In genomic region chr9:137202966-137203365, GRCh38 we compare ENCODE assay signal across 30 cellular contexts. TPM values are rescaled to one million over a fixed set of nuclear protein-coding genes. Genes with fewer than 3 reads are reported as not detected.
DNase-seq lines count a peak whose midpoint lies in the region; ATAC-seq, FAIRE-seq and TF ChIP-seq lines count a peak whose summit lies in the region.
"Had no signal": no experiment of that assay in that cellular context is flagged by ENCODE, and none has a peak within 500 bp of the region (broad histone marks: within the 10 kb centered on the region; RNA-seq: fewer than 3 reads in every experiment).

No MANE protein-coding gene starts in this region.

- H3K27ac Mint-ChIP-seq in astrocyte (ENCODE audit: unreplicated experiment) = no peak overlapping the region
- no peak overlapping the region for H3K27ac Mint-ChIP-seq in neural crest cell (ENCODE audit: unreplicated experiment)
- H3K27ac Mint-ChIP-seq: activated naive CD8-positive, alpha-beta T cell treated with anti-CD3 and anti-CD28 coated beads, Interleukin-2, amount 50 U/mL, for 24 hours; effector memory CD8-positive, alpha-beta T cell; HFFc6 had no signal

- no peaks in the 10 kb centered on the region for H3K27me3 ChIP-seq in BLaER1 treated with 17β-estradiol and CSF1 and Interleukin-3, amounts not matched to agents 10 nM and 100 nM
- H3K27me3 ChIP-seq in astrocyte (ENCODE audit: insufficient read depth, low read length) = no peaks in the 10 kb centered on the region
- H3K27me3 ChIP-seq: brain microvascular endothelial cell, esophagus squamous epithelium, gastroesophageal sphincter, tibial artery had no signal

- peak overlapping the region in 9 of 10 experiments; percentile 4 to 100 (median 40); a peak in 9 of 20 replicates for H3K4me3 ChIP-seq in BLaER1 treated with 17β-estradiol and CSF1 and Interleukin-3, amounts not matched to agents 10 nM and 100 nM
- no peak overlapping the region for H3K4me3 ChIP-seq in astrocyte (ENCODE audit: insufficient read depth, low read depth, low read length)
- H3K4me3 ChIP-seq: esophagus squamous epithelium, gastroesophageal sphincter, lung, spleen, tibial artery had no signal

- no peaks in the 10 kb centered on the region for H3K27me3 Mint-ChIP-seq in astrocyte (ENCODE audit: low read depth, unreplicated experiment)
- no peaks in the 10 kb centered on the region for H3K27me3 Mint-ChIP-seq in neural crest cell (ENCODE audit: low read depth)
- H3K27me3 Mint-ChIP-seq: activated naive CD8-positive, alpha-beta T cell treated with anti-CD3 and anti-CD28 coated beads, Interleukin-2, amount 50 U/mL, for 24 hours; effector memory CD8-positive, alpha-beta T cell; stimulated activated naive CD8-positive, alpha-beta T cell treated with anti-CD3 and anti-CD28 coated beads, Interleukin-15, Interleukin-2, amounts not matched to agents 100 ng/mL and 50 ng/mL, for 24 hours had no signal

- ATAC-seq in GM21423 (IDR thresholded peaks at IDR 0.05; ENCODE audit: unreplicated experiment) (no peak), HG02610 (IDR thresholded peaks at IDR 0.05; ENCODE audit: unreplicated experiment) (no peak)
- ATAC-seq: activated CD4-positive, CD25-positive, alpha-beta regulatory T cell treated with anti-CD3 and anti-CD28 coated beads, Interleukin-2, amount 50 U/mL, for 24 hours; activated naive CD8-positive, alpha-beta T cell treated with anti-CD3 and anti-CD28 coated beads, Interleukin-2, amount 50 U/mL, for 24 hours; effector memory CD8-positive, alpha-beta T cell; gastroesophageal sphincter had no signal

- H3K4me1 ChIP-seq in BLaER1 treated with 17β-estradiol and CSF1 and Interleukin-3, amounts not matched to agents 10 nM and 100 nM = peaks cover 72 to 78% (median 75%) of the 10 kb centered on the region in 10 experiments
- peaks cover 39% of the 10 kb centered on the region for H3K4me1 ChIP-seq in astrocyte (ENCODE audit: insufficient read depth, low read length)

- H3K36me3 Mint-ChIP-seq in astrocyte (ENCODE audit: low read depth, unreplicated experiment) (peaks cover 2% of the 10 kb centered on the region), neural crest cell (ENCODE audit: low read depth) (peaks cover 7% of the 10 kb centered on the region)

- H3K27ac ChIP-seq in BLaER1 treated with 17β-estradiol and CSF1 and Interleukin-3, amounts not matched to agents 10 nM and 100 nM = peak overlapping the region in 10 of 11 experiments; percentile 14 to 92 (median 40); a peak in 18 of 22 replicates
- no peak overlapping the region for H3K27ac ChIP-seq in astrocyte (ENCODE audit: low read depth, low read length)
- H3K27ac ChIP-seq: brain microvascular endothelial cell, esophagus squamous epithelium, gastroesophageal sphincter, spleen, tibial artery had no signal

- peaks cover 69% of the 10 kb centered on the region for H3K79me2 ChIP-seq in astrocyte (ENCODE audit: insufficient read depth, low read length)

- no peaks in the 10 kb centered on the region for H3K9me3 ChIP-seq in BLaER1 treated with 17β-estradiol and CSF1 and Interleukin-3, amounts not matched to agents 10 nM and 100 nM (replicated peaks in 1 of 11)
- no peaks in the 10 kb centered on the region for H3K9me3 ChIP-seq in astrocyte (ENCODE audit: insufficient read depth, low read depth, low read length)
- H3K9me3 ChIP-seq: esophagus squamous epithelium, gastroesophageal sphincter, spleen, tibial artery had no signal

- peaks cover 0 to 15% (median 8%) of the 10 kb centered on the region in 11 experiments; a peak in 6 of 22 replicates for H3K36me3 ChIP-seq in BLaER1 treated with 17β-estradiol and CSF1 and Interleukin-3, amounts not matched to agents 10 nM and 100 nM
- no peaks in the 10 kb centered on the region for H3K36me3 ChIP-seq in astrocyte (ENCODE audit: insufficient read depth, low read length)
- H3K36me3 ChIP-seq: brain microvascular endothelial cell, esophagus squamous epithelium had no signal

- no peak for TF ChIP-seq CTCF in astrocyte (IDR thresholded peaks at IDR 0.05; ENCODE audit: insufficient read depth, low read depth, low read length)
- TF ChIP-seq CTCF in neural crest cell (conservative IDR thresholded peaks at IDR 0.05) = no peak

- DNase-seq in MV-4-11 (lab: John Stamatoyannopoulos, UW) (peak; percentile 53), astrocyte (ENCODE audit: low read depth) (no peak), neural crest cell (ENCODE audit: low read depth, low spot score) (no peak), mesenteric fat pad (ENCODE audit: low spot score) (no peak), NCI-H2196 treated with DMSO at 0.1 percent for 48 hours (lab: John Stamatoyannopoulos, UW; ENCODE audit: unreplicated experiment) (no peak)
- DNase-seq: activated naive CD8-positive, alpha-beta T cell treated with anti-CD3 and anti-CD28 coated beads, Interleukin-2, amount 50 U/mL, for 24 hours; brain microvascular endothelial cell; effector memory CD8-positive, alpha-beta T cell; esophagus squamous epithelium; HFFc6; Kasumi-1; kidney; NCI-H1048; NCI-H2029; NCI-H446 treated with DMSO at 0.1 percent for 48 hours; NK-92 treated with Interleukin-12 subunit alpha and Interleukin-12 subunit beta, amount 100 ng/mL, for 24 hours; occipital lobe; spleen; stimulated activated CD4-positive, alpha-beta T cell treated with anti-CD3 and anti-CD28 coated beads, Interleukin-4, amount 100 ng/mL, for 1 hour; tibial artery had no signal

- H3K4me1 Mint-ChIP-seq in astrocyte (ENCODE audit: low read depth, unreplicated experiment) (peaks cover 17% of the 10 kb centered on the region), neural crest cell (peaks cover 42% of the 10 kb centered on the region)

- peaks cover 8 to 71% (median 29%) of the 10 kb centered on the region in 11 experiments; a peak in 21 of 22 replicates for H4K20me1 ChIP-seq in BLaER1 treated with 17β-estradiol and CSF1 and Interleukin-3, amounts not matched to agents 10 nM and 100 nM
- peaks cover 27% of the 10 kb centered on the region for H4K20me1 ChIP-seq in astrocyte (ENCODE audit: insufficient read depth, low read length)

- H3K9me3 Mint-ChIP-seq in astrocyte (ENCODE audit: unreplicated experiment) (no peaks in the 10 kb centered on the region), neural crest cell (no peaks in the 10 kb centered on the region)
- H3K9me3 Mint-ChIP-seq: activated naive CD8-positive, alpha-beta T cell treated with anti-CD3 and anti-CD28 coated beads, Interleukin-2, amount 50 U/mL, for 24 hours; effector memory CD8-positive, alpha-beta T cell; HFFc6; stimulated activated naive CD8-positive, alpha-beta T cell treated with anti-CD3 and anti-CD28 coated beads, Interleukin-15, Interleukin-2, amounts not matched to agents 100 ng/mL and 50 ng/mL, for 24 hours had no signal

- FAIRE-seq in astrocyte (lab: Jason Lieb, UNC) = no peak
- FAIRE-seq: colon, GM12892, HTR-8/SVneo, kidney had no signal

- H3K4me3 Mint-ChIP-seq in astrocyte (ENCODE audit: unreplicated experiment) = peak overlapping the region; percentile 14
- peak overlapping the region; percentile 66 for H3K4me3 Mint-ChIP-seq in neural crest cell

- peak overlapping the region; percentile 84 to 97 (median 92); a peak in 18 of 22 replicates for H3K9ac ChIP-seq in BLaER1 treated with 17β-estradiol and CSF1 and Interleukin-3, amounts not matched to agents 10 nM and 100 nM
- no peak overlapping the region for H3K9ac ChIP-seq in astrocyte (ENCODE audit: low read length)

- no peak overlapping the region for H2AFZ ChIP-seq in astrocyte (ENCODE audit: low read depth, low read length)

- peak overlapping the region; percentile 89 to 100 (median 99) for H3K4me2 ChIP-seq in BLaER1 treated with 17β-estradiol and CSF1 and Interleukin-3, amounts not matched to agents 10 nM and 100 nM
- H3K4me2 ChIP-seq in astrocyte (ENCODE audit: low read length) = peak overlapping the region; percentile 7

RNA-seq across cellular contexts. Expression of gene TPRN, which starts 2.4 kb away (rescaled TPM):
- total RNA-seq in astrocyte (16.0 and 17.2 TPM in 2 replicates), neural crest cell (22.0 and 25.1 TPM in 2 replicates), mesenteric fat pad (5.1 TPM)

RNA-seq across cellular contexts. Expression of gene TMEM203, which starts 2.5 kb away (rescaled TPM):
- 28.7 and 30.9 TPM in 2 replicates for total RNA-seq in astrocyte
- total RNA-seq in neural crest cell = 45.0 and 49.7 TPM in 2 replicates
- total RNA-seq in mesenteric fat pad = 24.8 TPM

RNA-seq across cellular contexts. Expression of gene NDOR1, which starts 2.5 kb away (rescaled TPM):
- total RNA-seq in astrocyte = 13.7 and 14.5 TPM in 2 replicates
- total RNA-seq in neural crest cell = 36.6 and 39.4 TPM in 2 replicates
- 10.4 TPM for total RNA-seq in mesenteric fat pad

RNA-seq across cellular contexts. Expression of gene SSNA1, which starts 14.5 kb away (rescaled TPM):
- total RNA-seq in astrocyte (49.1 and 52.7 TPM in 2 replicates), neural crest cell (64.8 and 66.4 TPM in 2 replicates), mesenteric fat pad (53.3 TPM)

RNA-seq across cellular contexts. Expression of gene ANAPC2, which starts 14.6 kb away (rescaled TPM):
- total RNA-seq in astrocyte = 39.2 and 39.7 TPM in 2 replicates
- total RNA-seq in neural crest cell = 69.3 and 71.7 TPM in 2 replicates
- 39.3 TPM for total RNA-seq in mesenteric fat pad
